Comparison of ENCODE assay signal across 20 cellular contexts in genomic region chr21:29658177-29658933, GRCh38.
DNase-seq lines count a peak whose midpoint lies in the region; ATAC-seq, FAIRE-seq and TF ChIP-seq lines count a peak whose summit lies in the region.
"Had no signal": no experiment of that assay in that cellular context is flagged by ENCODE, and none has a peak within 500 bp of the region (broad histone marks: within the 10 kb centered on the region; RNA-seq: fewer than 3 reads in every experiment).

No MANE protein-coding gene starts in this region.

- no peak overlapping the region for H3K4me2 ChIP-seq in K562 (ENCODE audit: insufficient read depth, low read length)

- H3K4me1 ChIP-seq in K562 (replicated peaks in 1 of 2; ENCODE audit: control insufficient read depth in 2 of 2, insufficient read depth in 2 of 2, low read length in 2 of 2) = peaks cover 8 to 53% of the 10 kb centered on the region in 2 experiments
- H3K4me1 ChIP-seq in pancreas = peaks cover 0 to 15% (median 13%) of the 10 kb centered on the region in 3 donors

- WGBS in K562 (ENCODE audit: insufficient coverage, low coverage, missing lambda C conversion rate) = 88% methylated on average over 10 of the region's 10 CpGs
- 74 to 80% methylated on average over 10 of the region's 10 CpGs for WGBS in pancreas, 2 donors

- intact Hi-C loops in K562 (cut with micrococcal nuclease) = loop anchor here (5.0 to 10.0 kb wide), 2 partner anchors 181 to 354 kb away; no protein-coding TSS in a partner anchor
- intact Hi-C loops in pancreas (cut with DNase I) = no loop called here

- H4K20me1 ChIP-seq in K562 (replicated peaks; ENCODE audit: control insufficient read depth, insufficient read depth, low read length) = no peaks in the 10 kb centered on the region

- POLR2A ChIA-PET in K562 (lab: Yijun Ruan, JAX) = interaction anchor here (0.6 to 1.3 kb wide), 4 partner anchors 11 to 349 kb away, joined by 3 read pairs; no protein-coding TSS in a partner anchor

- 0 out of 2 replicates have a peak, but pooled peaks have one; percentile 3 for TF ChIP-seq EP300 in K562 (IDR thresholded peaks at IDR 0.05; ENCODE audit: low read length)

- H3K27ac ChIP-seq in K562 (ENCODE audit: extremely low read depth, low read depth, low read length) (peak overlapping the region; percentile 98), pancreas (no peak overlapping the region)
- H3K27ac ChIP-seq: GM23248 had no signal

- no peaks in the 10 kb centered on the region for H3K9me1 ChIP-seq in K562 (ENCODE audit: control insufficient read depth, insufficient read depth, low read length)

- H3K9me3 ChIP-seq in K562 (replicated peaks; ENCODE audit: control insufficient read depth, insufficient read depth, low read depth, low read length) (peaks cover 42% of the 10 kb centered on the region), pancreas (no peaks in the 10 kb centered on the region)

- ATAC-seq in K562 (no peak), HG03175 (IDR thresholded peaks at IDR 0.05; ENCODE audit: unreplicated experiment) (no peak), pancreas (no peak)
- ATAC-seq: CD8-positive, alpha-beta T cell; GM12878 had no signal

- H3K36me3 ChIP-seq in K562 (ENCODE audit: control insufficient read depth, insufficient read depth, low read length) (peaks cover 21% of the 10 kb centered on the region), pancreas (no peaks in the 10 kb centered on the region)

- in situ Hi-C loops in K562 (cut with MboI) = no loop called here

- H3K4me3 ChIP-seq in K562 (no peak overlapping the region), pancreas (no peak overlapping the region)
- H3K4me3 ChIP-seq: GM12878, GM23248 had no signal

- H3K9ac ChIP-seq in K562 (ENCODE audit: insufficient read depth in 1 of 2, low read depth in 2 of 2, low read length in 2 of 2) = peak overlapping the region in 1 of 2 experiments; percentile 76; a peak in 2 of 4 replicates
- H3K9ac ChIP-seq: GM23248 had no signal

- FAIRE-seq in GM12891 (lab: Jason Lieb, UNC) (no peak), K562 (lab: Jason Lieb, UNC) (no peak), pancreas (lab: Jason Lieb, UNC) (no peak)
- FAIRE-seq: D721Med, GM12878, GM18507, H1 had no signal

- TF ChIP-seq RAD21 in K562 (CRISPR knock-in tag; conservative IDR thresholded peaks at IDR 0.05 in 1 of 2, IDR thresholded peaks at IDR 0.05 in 1 of 2) = no peak; a peak in 1 of 4 replicates

- H3K27me3 ChIP-seq in K562 (ENCODE audit: control insufficient read depth in 2 of 2, insufficient read depth in 2 of 2, low read length in 2 of 2) (no peaks in the 10 kb centered on the region), pancreas (no peaks in the 10 kb centered on the region)

- no peak for DNase-seq in GM12891 (ENCODE audit: insufficient read length, low spot score)
- peak; percentile 88 for DNase-seq in NCI-H82 (lab: John Stamatoyannopoulos, UW)
- peak in 1 of 4 experiments; percentile 31 for DNase-seq in K562 (ENCODE audit: extremely low read depth in 1 of 4, low spot score in 3 of 4)
- no peak for DNase-seq in pancreas
- DNase-seq in LoVo (ENCODE audit: low spot score) = no peak
- DNase-seq: C1 segment of cervical spinal cord; CD4-positive, CD25-positive, alpha-beta regulatory T cell; CD8-positive, alpha-beta T cell; DMS 273 treated with DMSO at 0.1 percent for 48 hours; DMS79; EL; GDM1; GM23248; H7; HCEC 1CT had no signal

- peak overlapping the region; percentile 67 for H2AFZ ChIP-seq in K562 (ENCODE audit: low read depth, low read length)
- H2AFZ ChIP-seq: GM23248 had no signal

- H3K79me2 ChIP-seq in K562 (ENCODE audit: control insufficient read depth, insufficient read depth, low read length) = no peaks in the 10 kb centered on the region

- BruUV-seq in K562 (replicated peaks; lab: Mats Ljungman, UMichigan) = no TSS peak

- no peak for TF ChIP-seq CTCF in K562 (IDR thresholded peaks at IDR 0.05 in 2 of 3, conservative IDR thresholded peaks at IDR 0.05 in 1 of 3; ENCODE audit: insufficient read depth in 2 of 3, low read depth in 1 of 3, low read length in 3 of 3)
- no peak for TF ChIP-seq CTCF in pancreas (IDR thresholded peaks at IDR 0.05)

- CTCF ChIA-PET in K562 (lab: Yijun Ruan, JAX; ENCODE audit: low intra/inter-chr PET ratio) = no interaction called here

- no peak for TF ChIP-seq POLR2A in GM12891 (IDR thresholded peaks at IDR 0.05; ENCODE audit: low read depth, low read length)
- TF ChIP-seq POLR2A in K562 (conservative IDR thresholded peaks at IDR 0.05) = no peak

TF ChIP-seq in GM12891, 5 proteins besides CTCF, POLR2A, EP300 and RAD21:
- TF ChIP-seq SPI1 (IDR thresholded peaks at IDR 0.05; ENCODE audit: low read depth, low read length) (0 out of 2 replicates have a peak, but pooled peaks have one; percentile 22), TAF1 (IDR thresholded peaks at IDR 0.05; ENCODE audit: low read depth, low read length) (no peak)

TF ChIP-seq in K562, 482 proteins besides CTCF, POLR2A, EP300 and RAD21 (continues in another document):
- TF ChIP-seq ASH1L (IDR thresholded peaks at IDR 0.05; ENCODE audit: borderline replicate concordance, low read depth, partially characterized antibody) (no peak), GTF2A2 (tag; IDR thresholded peaks at IDR 0.05) (peak; percentile 62), ADNP (tag; IDR thresholded peaks at IDR 0.05) (no peak), ZNF766 (CRISPR knock-in tag; conservative IDR thresholded peaks at IDR 0.05) (peak; percentile 66), ZNF134 (CRISPR knock-in tag; conservative IDR thresholded peaks at IDR 0.05) (0 out of 2 replicates have a peak, but pooled peaks have one; percentile 28), SRSF3 (IDR thresholded peaks at IDR 0.05; ENCODE audit: insufficient read depth, low read length) (no peak), ILK (tag; IDR thresholded peaks at IDR 0.05; ENCODE audit: borderline replicate concordance, low read depth) (no peak), ZNF583 (CRISPR knock-in tag; IDR thresholded peaks at IDR 0.05) (peak; percentile 19; the same call in 1 of the 2 replicates), ZBTB33 (CRISPR knock-in tag; IDR thresholded peaks at IDR 0.05) (peak; percentile 87), ZNF592 (IDR thresholded peaks at IDR 0.05) (peak; percentile 68; the same call in 1 of the 2 replicates), DMBX1 (CRISPR knock-in tag; IDR thresholded peaks at IDR 0.05; ENCODE audit: borderline replicate concordance) (peak; percentile 83), NFE2L1 (tag; IDR thresholded peaks at IDR 0.05; ENCODE audit: borderline replicate concordance, low read depth) (peak; percentile 37), MECOM (CRISPR knock-in tag; IDR thresholded peaks at IDR 0.05) (no peak), JUND (IDR thresholded peaks at IDR 0.05; ENCODE audit: borderline replicate concordance, low read depth, low read length) (no peak), JUND (tag; IDR thresholded peaks at IDR 0.05; ENCODE audit: borderline replicate concordance, low read depth, low read length) (no peak), ZNF311 (CRISPR knock-in tag; IDR thresholded peaks at IDR 0.05) (peak; percentile 66; the same call in 1 of the 2 replicates), SMAD4 (CRISPR knock-in tag; conservative IDR thresholded peaks at IDR 0.05) (0 out of 2 replicates have a peak, but pooled peaks have one; percentile 26)
